Comparison of ENCODE assay signal across 30 cellular contexts in genomic region chr4:88933414-88933813, GRCh38.
"Had no signal": no experiment of that assay in that cellular context is flagged by ENCODE, and none has a peak within 500 bp of the region (broad histone marks: within the 10 kb centered on the region; RNA-seq: fewer than 3 reads in every experiment).

No MANE protein-coding gene starts in this region.

- H3K4me1 Mint-ChIP-seq: neural crest cell had no signal

- H3K9me3 Mint-ChIP-seq: natural killer cell; stimulated activated naive CD8-positive, alpha-beta T cell treated with anti-CD3 and anti-CD28 coated beads, Interleukin-15, amount 100 ng/mL, for 72 hours had no signal

- ATAC-seq: left colon; lower lobe of right lung; natural killer cell; pancreas; sciatic nerve; stimulated activated naive CD8-positive, alpha-beta T cell treated with anti-CD3 and anti-CD28 coated beads, Interleukin-15, amount 100 ng/mL, for 72 hours; upper lobe of right lung had no signal

- H3K4me3 ChIP-seq: colonic mucosa, esophagus muscularis mucosa, left ventricle myocardium inferior, lower lobe of right lung, pancreas, right atrium auricular region, smooth muscle cell, suprapubic skin, transverse colon, upper lobe of right lung, uterus had no signal

- H3K4me1 ChIP-seq: colonic mucosa, left ventricle myocardium inferior, lower lobe of right lung, right atrium auricular region, upper lobe of right lung, uterus had no signal

- FAIRE-seq: endothelial cell of umbilical vein, pancreas had no signal

- H3K27ac Mint-ChIP-seq: immature natural killer cell; natural killer cell; progenitor cell of endocrine pancreas; stimulated activated naive CD8-positive, alpha-beta T cell treated with anti-CD3 and anti-CD28 coated beads, Interleukin-15, amount 100 ng/mL, for 72 hours had no signal

- H3K27ac ChIP-seq: colonic mucosa, esophagus muscularis mucosa, left ventricle myocardium inferior, lower lobe of right lung, neutrophil, pancreas, right atrium auricular region, suprapubic skin, transverse colon, upper lobe of right lung, uterus had no signal

- H3K4me2 ChIP-seq: smooth muscle cell had no signal

- H3K36me3 Mint-ChIP-seq: immature natural killer cell, natural killer cell had no signal

- H3K27me3 Mint-ChIP-seq: progenitor cell of endocrine pancreas; stimulated activated naive CD8-positive, alpha-beta T cell treated with anti-CD3 and anti-CD28 coated beads, Interleukin-15, amount 100 ng/mL, for 72 hours had no signal

- H3K9me3 ChIP-seq: colonic mucosa, esophagus muscularis mucosa, lower lobe of right lung, neutrophil, pancreas, right atrium auricular region, suprapubic skin, upper lobe of right lung, uterus had no signal

- H3K27me3 ChIP-seq: colonic mucosa, esophagus muscularis mucosa, neutrophil, pancreas, right atrium auricular region, suprapubic skin, transverse colon, upper lobe of right lung, uterus had no signal

- H3K4me3 Mint-ChIP-seq: immature natural killer cell; natural killer cell; neural crest cell; stimulated activated naive CD8-positive, alpha-beta T cell treated with anti-CD3 and anti-CD28 coated beads, Interleukin-15, amount 100 ng/mL, for 72 hours had no signal

- DNase-seq: colonic mucosa; dermis blood vessel endothelial cell; effector memory CD4-positive, alpha-beta T cell; foreskin melanocyte; hypothalamus; immature natural killer cell; islet precursor cell; kidney glomerular epithelial cell; left colon; left ventricle myocardium inferior; lower lobe of right lung; natural killer cell; pancreas; stimulated activated CD4-positive, alpha-beta T cell treated with anti-CD3 and anti-CD28 coated beads, Interleukin-12 subunit alpha, Interleukin-12 subunit beta, amount 100 ng/mL, for 4 hours; stimulated activated CD4-positive, alpha-beta T cell treated with anti-CD3 and anti-CD28 coated beads, Interleukin-1b, Interleukin-23, amount 100 ng/mL, for 48 hours; stimulated activated CD4-positive, alpha-beta T cell treated with anti-CD3 and anti-CD28 coated beads, Interleukin-4, amount 100 ng/mL, for 1 hour; stimulated activated CD8-positive, alpha-beta memory T cell treated with anti-CD3 and anti-CD28 coated beads, Interleukin-4, amount 100 ng/mL, for 48 hours; stimulated activated naive CD8-positive, alpha-beta T cell treated with anti-CD3 and anti-CD28 coated beads, Interleukin-15, amount 100 ng/mL, for 72 hours; transverse colon; upper lobe of right lung; uterus had no signal

- H3K36me3 ChIP-seq: colonic mucosa, esophagus muscularis mucosa, left ventricle myocardium inferior, neutrophil, pancreas, right atrium auricular region, suprapubic skin, transverse colon, upper lobe of right lung, uterus had no signal
